14 cellular contexts compared by ENCODE assay signal in genomic region chr11:44957051-44957515, GRCh38. TPM values are rescaled to one million over a fixed set of nuclear protein-coding genes. Genes with fewer than 3 reads are reported as not detected.
A peak's percentile ranks its signal among the peaks of the same experiment; 100 is the strongest.
DNase-seq lines count a peak whose midpoint lies in the region; ATAC-seq, FAIRE-seq and TF ChIP-seq lines count a peak whose summit lies in the region.
"Had no signal": no experiment of that assay in that cellular context is flagged by ENCODE, and none has a peak within 500 bp of the region (broad histone marks: within the 10 kb centered on the region; RNA-seq: fewer than 3 reads in every experiment).

No MANE protein-coding gene starts in this region.

- H3K36me3 Mint-ChIP-seq in brain: no peaks in the 10 kb centered on the region
- H3K36me3 Mint-ChIP-seq in effector memory CD8-positive, alpha-beta T cell (ENCODE audit: insufficient read depth): no peaks in the 10 kb centered on the region

- H3K4me1 ChIP-seq in right atrium auricular region (peaks cover 0 to 36% of the 10 kb centered on the region in 2 donors), kidney (ENCODE audit: control insufficient read depth in 1 of 2, insufficient read depth in 1 of 2, low read depth in 1 of 2, low read length in 2 of 2) (peaks cover 3 to 8% of the 10 kb centered on the region in 2 donors)

- ATAC-seq in Right ventricle myocardium inferior (peak; percentile 22), sciatic nerve (peak; percentile 47)
- ATAC-seq in effector memory CD8-positive, alpha-beta T cell (replicated peaks): no peak
- ATAC-seq: upper lobe of right lung had no signal

- TF ChIP-seq CTCF in right atrium auricular region (IDR thresholded peaks at IDR 0.05) (no peak), brain (conservative IDR thresholded peaks at IDR 0.05) (no peak), kidney (IDR thresholded peaks at IDR 0.05; ENCODE audit: borderline replicate concordance, extremely low read depth, insufficient read depth) (no peak)

- H3K4me3 Mint-ChIP-seq in brain: peak overlapping the region in 2 of 5 experiments; percentile 56 to 58
- H3K4me3 Mint-ChIP-seq in effector memory CD8-positive, alpha-beta T cell: no peak overlapping the region

- intact Hi-C loops in Right ventricle myocardium inferior (cut with DNase I) (no loop called here), kidney (cut with DNase I) (no loop called here), sciatic nerve (cut with DNase I) (loop anchor here (10.0 kb wide), 1 partner anchor 1938 kb away; no protein-coding TSS in a partner anchor)

- DNase-seq in Right ventricle myocardium inferior (ENCODE audit: missing footprints) (no peak), right atrium auricular region (ENCODE audit: low spot score) (no peak), kidney (peak; percentile 69), sciatic nerve (ENCODE audit: low spot score) (no peak), HPDE6-E6E7 (ENCODE audit: extremely low spot score) (no peak), glomerular visceral epithelial cell (ENCODE audit: extremely low spot score) (no peak)
- no peak for DNase-seq in effector memory CD8-positive, alpha-beta T cell
- DNase-seq: activated naive CD4-positive, alpha-beta T cell treated with Interleukin-2 at 50 U/mL for 16 hours; heart right ventricle; IMR-90; NCI-H1417; upper lobe of right lung had no signal

- H3K27me3 Mint-ChIP-seq in brain: peaks cover 5% of the 10 kb centered on the region
- H3K27me3 Mint-ChIP-seq in effector memory CD8-positive, alpha-beta T cell: no peaks in the 10 kb centered on the region

- H3K27me3 ChIP-seq in right atrium auricular region: no peaks in the 10 kb centered on the region
- H3K27me3 ChIP-seq: upper lobe of right lung had no signal

- H3K27ac ChIP-seq in right atrium auricular region (no peak overlapping the region), kidney (ENCODE audit: low read depth in 2 of 2, low read length in 2 of 2) (no peak overlapping the region)
- H3K27ac ChIP-seq: SK-N-MC, upper lobe of right lung had no signal

- peak overlapping the region in 4 of 5 experiments; percentile 70 to 94 (median 82) for H3K27ac Mint-ChIP-seq in brain
- H3K27ac Mint-ChIP-seq in effector memory CD8-positive, alpha-beta T cell: no peak overlapping the region

- H3K9ac ChIP-seq in kidney (ENCODE audit: low read length in 2 of 2): no peak overlapping the region

- H3K4me3 ChIP-seq in right atrium auricular region (no peak overlapping the region), kidney (ENCODE audit: low read length in 2 of 2) (no peak overlapping the region)
- H3K4me3 ChIP-seq: SK-N-MC, upper lobe of right lung had no signal

- H3K9me3 ChIP-seq in right atrium auricular region: no peaks in the 10 kb centered on the region
- H3K9me3 ChIP-seq in kidney (ENCODE audit: control insufficient read depth in 1 of 2, low read length in 2 of 2): no peaks in the 10 kb centered on the region
- H3K9me3 ChIP-seq: heart right ventricle, upper lobe of right lung had no signal

- H3K36me3 ChIP-seq in right atrium auricular region (no peaks in the 10 kb centered on the region), kidney (ENCODE audit: control insufficient read depth in 1 of 2, insufficient read depth in 2 of 2, low read length in 2 of 2) (no peaks in the 10 kb centered on the region)
- H3K36me3 ChIP-seq: heart right ventricle, upper lobe of right lung had no signal

- no peak for FAIRE-seq in kidney (lab: Jason Lieb, UNC)

- peaks cover 91% of the 10 kb centered on the region for H3K4me1 Mint-ChIP-seq in brain
- peaks cover 0 to 9% of the 10 kb centered on the region in 2 donors for H3K4me1 Mint-ChIP-seq in effector memory CD8-positive, alpha-beta T cell (ENCODE audit: low read depth in 2 of 2)

- H3K9me3 Mint-ChIP-seq in brain: peaks cover 0 to 4% (median 0%) of the 10 kb centered on the region in 5 experiments
- H3K9me3 Mint-ChIP-seq in effector memory CD8-positive, alpha-beta T cell: no peaks in the 10 kb centered on the region

RNA-seq across cellular contexts. Expression of gene TP53I11, which starts 6.4 kb away (rescaled TPM):
- total RNA-seq in Right ventricle myocardium inferior (59.1 TPM), right atrium auricular region (10 to 100 TPM; 46.7 to 89.0 TPM), kidney (35.3 TPM), sciatic nerve (101 TPM)
- polyA plus RNA-seq in brain (ENCODE audit: insufficient read depth, low read depth, low replicate concordance) (75.8 TPM), kidney (ENCODE audit: insufficient read depth, low read depth, low replicate concordance) (25.7 TPM)

Comparison
In these comparisons a context has a peak if more than half of its experiments do, and no peak if none do; other contexts are left out.
1. H3K27ac Mint-ChIP-seq: peak in brain (4 of 5); none in effector memory CD8-positive, alpha-beta T cell (0 of 2).